1 cellular context compared by ENCODE assay signal in genomic region chr6:906920-907319, GRCh38.
TF ChIP-seq lines count a peak whose summit lies in the region.

No MANE protein-coding gene starts in this region.

TF ChIP-seq in GM23338, 12 proteins besides CTCF, POLR2A, EP300 and RAD21 (continued from another document):
- TF ChIP-seq ZNF462 (CRISPR knock-in tag; IDR thresholded peaks at IDR 0.05) (no peak), EZH2 (IDR thresholded peaks at IDR 0.05; ENCODE audit: low read depth, unreplicated experiment) (no peak), ZNF331 (CRISPR knock-in tag; IDR thresholded peaks at IDR 0.05; ENCODE audit: low read depth) (no peak), REST (IDR thresholded peaks at IDR 0.05; ENCODE audit: unreplicated experiment) (no peak), POLR2AphosphoS5 (IDR thresholded peaks at IDR 0.05; ENCODE audit: low read depth) (no peak)
